ENCODE assay signal across 7 cellular contexts in genomic region chr7:127819975-127820778, GRCh38.
DNase-seq lines count a peak whose midpoint lies in the region; ATAC-seq, FAIRE-seq and TF ChIP-seq lines count a peak whose summit lies in the region.

No MANE protein-coding gene starts in this region.

- intact Hi-C loops in K562 (cut with micrococcal nuclease), result no loop called here

- no peak for TF ChIP-seq RAD21 in K562 (CRISPR knock-in tag; conservative IDR thresholded peaks at IDR 0.05 in 1 of 2, IDR thresholded peaks at IDR 0.05 in 1 of 2)

- 23% methylated on average over 4 of the region's 4 CpGs for WGBS in K562 (ENCODE audit: insufficient coverage, low coverage, missing lambda C conversion rate)

- TF ChIP-seq POLR2A in K562 (conservative IDR thresholded peaks at IDR 0.05), result no peak

- FAIRE-seq in K562 (lab: Jason Lieb, UNC), result peak; percentile 59

- H3K4me3 ChIP-seq in Jurkat, Clone E6-1 (ENCODE audit: low read length), result no peak overlapping the region
- no peak overlapping the region for H3K4me3 ChIP-seq in K562

- no peak for TF ChIP-seq CTCF in K562 (IDR thresholded peaks at IDR 0.05 in 2 of 3, conservative IDR thresholded peaks at IDR 0.05 in 1 of 3; ENCODE audit: insufficient read depth in 2 of 3, low read depth in 1 of 3, low read length in 3 of 3)

- peaks cover 15% of the 10 kb centered on the region; the same call in 1 of the 2 replicates for H4K20me1 ChIP-seq in K562 (replicated peaks; ENCODE audit: control insufficient read depth, insufficient read depth, low read length)

- 0 out of 4 replicates have a peak overlapping the region, but pooled peaks of 1 of the 2 experiments have one; percentile 2 for H3K9ac ChIP-seq in K562 (ENCODE audit: insufficient read depth in 1 of 2, low read depth in 2 of 2, low read length in 2 of 2)

- H3K27ac ChIP-seq in K562 (ENCODE audit: extremely low read depth, low read depth, low read length), result peak overlapping the region; percentile 18

- H3K79me2 ChIP-seq in K562 (ENCODE audit: control insufficient read depth, insufficient read depth, low read length), result peaks cover 81% of the 10 kb centered on the region

- peak overlapping the region; percentile 14; the same call in 1 of the 2 replicates for H3K4me2 ChIP-seq in K562 (ENCODE audit: insufficient read depth, low read length)

- H2AFZ ChIP-seq in K562 (ENCODE audit: low read depth, low read length), result no peak overlapping the region

- in situ Hi-C loops in K562 (cut with MboI), result loop anchor here (10.0 kb wide), 1 partner anchor 1705 kb away; no protein-coding TSS in a partner anchor

- CTCF ChIA-PET in K562 (lab: Yijun Ruan, JAX; ENCODE audit: low intra/inter-chr PET ratio), result no interaction called here

- POLR2A ChIA-PET in K562 (lab: Yijun Ruan, JAX), result interaction anchor here (1.2 kb wide), 1 partner anchor 24 kb away, joined by 3 read pairs; no protein-coding TSS in a partner anchor

- H3K4me1 ChIP-seq in K562 (replicated peaks in 1 of 2; ENCODE audit: control insufficient read depth in 2 of 2, insufficient read depth in 2 of 2, low read length in 2 of 2), result peaks cover 0 to 46% of the 10 kb centered on the region in 2 experiments

- TF ChIP-seq EP300 in K562 (IDR thresholded peaks at IDR 0.05; ENCODE audit: low read length), result 0 out of 2 replicates have a peak, but pooled peaks have one; percentile 5

- H3K9me1 ChIP-seq in K562 (ENCODE audit: control insufficient read depth, insufficient read depth, low read length), result peaks cover 3% of the 10 kb centered on the region

- H3K36me3 ChIP-seq in K562 (ENCODE audit: control insufficient read depth, insufficient read depth, low read length), result peaks cover 32% of the 10 kb centered on the region; the same call in 2 of the 3 replicates

- peak; percentile 30 for DNase-seq in Jurkat, Clone E6-1 (ENCODE audit: low read depth, low spot score)
- DNase-seq in K562 (ENCODE audit: extremely low read depth in 1 of 4, low spot score in 3 of 4), result peak; percentile 40 to 61 (median 50)
- DNase-seq in renal cortical epithelial cell (ENCODE audit: low read depth), result peak; percentile 90
- no peak for DNase-seq in putamen (ENCODE audit: low spot score)
- no peak for DNase-seq in NCI-H345 treated with DMSO at 0.1 percent for 48 hours (lab: John Stamatoyannopoulos, UW; ENCODE audit: unreplicated experiment)

- H3K9me3 ChIP-seq in K562 (replicated peaks; ENCODE audit: control insufficient read depth, insufficient read depth, low read depth, low read length), result no peaks in the 10 kb centered on the region

- no peaks in the 10 kb centered on the region for H3K27me3 ChIP-seq in K562 (ENCODE audit: control insufficient read depth in 2 of 2, insufficient read depth in 2 of 2, low read length in 2 of 2)

- ATAC-seq in GM18502 (IDR thresholded peaks at IDR 0.05; ENCODE audit: poor library complexity, unreplicated experiment) (peak; percentile 48), K562 (peak; percentile 27), GM19023 (IDR thresholded peaks at IDR 0.05; ENCODE audit: unreplicated experiment) (no peak)

- no TSS peak for BruUV-seq in K562 (replicated peaks; lab: Mats Ljungman, UMichigan)

TF ChIP-seq in K562, 482 proteins besides CTCF, POLR2A, EP300 and RAD21 (continues in another document):
- no peak for TF ChIP-seq ZKSCAN3 (CRISPR knock-in tag; IDR thresholded peaks at IDR 0.05)
- peak; percentile 32; the same call in 1 of the 2 replicates for TF ChIP-seq FOXM1 (IDR thresholded peaks at IDR 0.05; ENCODE audit: low read depth)
- TF ChIP-seq FOXM1 (CRISPR knock-in tag; IDR thresholded peaks at IDR 0.05; ENCODE audit: low read depth), result no peak
- TF ChIP-seq ZNF644 (tag; IDR thresholded peaks at IDR 0.05; ENCODE audit: low read depth), result peak; percentile 73; the same call in 1 of the 2 replicates
- peak; percentile 53; the same call in 1 of the 2 replicates for TF ChIP-seq SMARCC2 (IDR thresholded peaks at IDR 0.05; ENCODE audit: low read depth)
- TF ChIP-seq CEBPB (tag; IDR thresholded peaks at IDR 0.05), result no peak
- peak; percentile 67; the same call in 1 of the 2 replicates for TF ChIP-seq ZNF395 (CRISPR knock-in tag; IDR thresholded peaks at IDR 0.05)
- TF ChIP-seq, protein P1, sequence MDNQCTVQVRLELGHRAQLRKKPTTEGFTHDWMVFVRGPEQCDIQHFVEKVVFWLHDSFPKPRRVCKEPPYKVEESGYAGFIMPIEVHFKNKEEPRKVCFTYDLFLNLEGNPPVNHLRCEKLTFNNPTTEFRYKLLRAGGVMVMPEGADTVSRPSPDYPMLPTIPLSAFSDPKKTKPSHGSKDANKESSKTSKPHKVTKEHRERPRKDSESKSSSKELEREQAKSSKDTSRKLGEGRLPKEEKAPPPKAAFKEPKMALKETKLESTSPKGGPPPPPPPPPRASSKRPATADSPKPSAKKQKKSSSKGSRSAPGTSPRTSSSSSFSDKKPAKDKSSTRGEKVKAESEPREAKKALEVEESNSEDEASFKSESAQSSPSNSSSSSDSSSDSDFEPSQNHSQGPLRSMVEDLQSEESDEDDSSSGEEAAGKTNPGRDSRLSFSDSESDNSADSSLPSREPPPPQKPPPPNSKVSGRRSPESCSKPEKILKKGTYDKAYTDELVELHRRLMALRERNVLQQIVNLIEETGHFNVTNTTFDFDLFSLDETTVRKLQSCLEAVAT (IDR thresholded peaks at IDR 0.05), result 0 out of 4 replicates have a peak, but pooled peaks of 1 of the 2 experiments have one; percentile 50
- TF ChIP-seq DPF2 (IDR thresholded peaks at IDR 0.05), result peak; percentile 82
- no peak for TF ChIP-seq ATF1 (CRISPR knock-in tag; IDR thresholded peaks at IDR 0.05)
- peak; percentile 53 for TF ChIP-seq ATF1 (tag; IDR thresholded peaks at IDR 0.05)
- 0 out of 2 replicates have a peak, but pooled peaks have one; percentile 49 for TF ChIP-seq ZNF589 (CRISPR knock-in tag; IDR thresholded peaks at IDR 0.05; ENCODE audit: low read depth)
- TF ChIP-seq, protein P2, sequence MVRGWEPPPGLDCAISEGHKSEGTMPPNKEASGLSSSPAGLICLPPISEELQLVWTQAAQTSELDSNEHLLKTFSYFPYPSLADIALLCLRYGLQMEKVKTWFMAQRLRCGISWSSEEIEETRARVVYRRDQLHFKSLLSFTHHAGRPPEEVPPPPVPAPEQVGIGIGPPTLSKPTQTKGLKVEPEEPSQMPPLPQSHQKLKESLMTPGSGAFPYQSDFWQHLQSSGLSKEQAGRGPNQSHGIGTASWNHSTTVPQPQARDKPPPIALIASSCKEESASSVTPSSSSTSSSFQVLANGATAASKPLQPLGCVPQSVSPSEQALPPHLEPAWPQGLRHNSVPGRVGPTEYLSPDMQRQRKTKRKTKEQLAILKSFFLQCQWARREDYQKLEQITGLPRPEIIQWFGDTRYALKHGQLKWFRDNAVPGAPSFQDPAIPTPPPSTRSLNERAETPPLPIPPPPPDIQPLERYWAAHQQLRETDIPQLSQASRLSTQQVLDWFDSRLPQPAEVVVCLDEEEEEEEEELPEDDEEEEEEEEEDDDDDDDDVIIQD (CRISPR knock-in tag; IDR thresholded peaks at IDR 0.05), result no peak
- TF ChIP-seq MEF2D (tag; conservative IDR thresholded peaks at IDR 0.05; ENCODE audit: low read depth), result 0 out of 2 replicates have a peak, but pooled peaks have one; percentile 27
- peak in 1 of 2 experiments; percentile 52; a peak in 1 of 4 replicates for TF ChIP-seq HDAC1 (IDR thresholded peaks at IDR 0.05)
- no peak for TF ChIP-seq ARID3B (CRISPR knock-in tag; IDR thresholded peaks at IDR 0.05; ENCODE audit: borderline replicate concordance)
- TF ChIP-seq, protein P3, sequence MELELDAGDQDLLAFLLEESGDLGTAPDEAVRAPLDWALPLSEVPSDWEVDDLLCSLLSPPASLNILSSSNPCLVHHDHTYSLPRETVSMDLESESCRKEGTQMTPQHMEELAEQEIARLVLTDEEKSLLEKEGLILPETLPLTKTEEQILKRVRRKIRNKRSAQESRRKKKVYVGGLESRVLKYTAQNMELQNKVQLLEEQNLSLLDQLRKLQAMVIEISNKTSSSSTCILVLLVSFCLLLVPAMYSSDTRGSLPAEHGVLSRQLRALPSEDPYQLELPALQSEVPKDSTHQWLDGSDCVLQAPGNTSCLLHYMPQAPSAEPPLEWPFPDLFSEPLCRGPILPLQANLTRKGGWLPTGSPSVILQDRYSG (tag; conservative IDR thresholded peaks at IDR 0.05; ENCODE audit: low read depth), result no peak
- TF ChIP-seq MYBL2 (IDR thresholded peaks at IDR 0.05; ENCODE audit: low read depth), result no peak
- no peak for TF ChIP-seq MYBL2 (CRISPR knock-in tag; IDR thresholded peaks at IDR 0.05; ENCODE audit: borderline replicate concordance)
- TF ChIP-seq RBM14 (IDR thresholded peaks at IDR 0.05; ENCODE audit: borderline replicate concordance, insufficient read depth, low read depth, low read length), result no peak
- peak; percentile 57; the same call in 1 of the 2 replicates for TF ChIP-seq NFE2 (IDR thresholded peaks at IDR 0.05; ENCODE audit: low read depth)
- no peak for TF ChIP-seq ZFP1 (CRISPR knock-in tag; IDR thresholded peaks at IDR 0.05)
- TF ChIP-seq MECOM (CRISPR knock-in tag; IDR thresholded peaks at IDR 0.05), result 0 out of 2 replicates have a peak, but pooled peaks have one; percentile 27
- 0 out of 2 replicates have a peak, but pooled peaks have one; percentile 18 for TF ChIP-seq C11orf30 (IDR thresholded peaks at IDR 0.05; ENCODE audit: low read depth)

Comparison
In these comparisons a context has a peak if more than half of its experiments do, and no peak if none do; other contexts are left out.
1. DNase-seq: peak in Jurkat, Clone E6-1 (single experiment), K562 (4 of 4) and renal cortical epithelial cell (single experiment); none in putamen (single experiment) and NCI-H345 treated with DMSO at 0.1 percent for 48 hours (single experiment).